21 cellular contexts compared by ENCODE assay signal in the genomic region with DNA sequence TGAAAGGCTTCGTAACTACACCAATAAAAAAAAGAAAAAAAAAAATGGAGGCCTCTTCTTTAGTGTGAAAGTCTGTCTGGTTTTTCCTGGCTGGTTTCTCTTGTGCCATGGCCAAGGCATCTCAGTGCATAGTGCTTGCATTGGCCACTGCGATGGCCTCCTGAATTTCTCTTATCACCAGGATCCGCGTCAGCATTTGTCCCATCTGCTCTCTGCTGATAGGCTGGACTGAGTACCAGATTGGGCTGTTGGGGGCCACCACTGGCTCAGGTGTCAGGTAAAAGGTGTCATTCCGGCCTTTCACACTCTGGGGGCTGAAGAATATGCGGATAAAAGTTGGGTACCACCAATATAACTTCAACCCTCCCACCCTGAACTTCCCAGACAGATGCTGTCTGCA. TPM values are rescaled to one million over a fixed set of nuclear protein-coding genes. Genes with fewer than 3 reads are reported as not detected.
DNase-seq lines count a peak whose midpoint lies in the region; ATAC-seq, FAIRE-seq and TF ChIP-seq lines count a peak whose summit lies in the region.
"Had no signal": no experiment of that assay in that cellular context is flagged by ENCODE, and none has a peak within 500 bp of the region (broad histone marks: within the 10 kb centered on the region; RNA-seq: fewer than 3 reads in every experiment).

No MANE protein-coding gene starts in this region.

- peak overlapping the region; percentile 99 to 100 for H3K27ac Mint-ChIP-seq in natural killer cell
- peak overlapping the region in 1 of 2 donors; percentile 99 for H3K27ac Mint-ChIP-seq in natural killer cell treated with Interleukin-12 subunit alpha and Interleukin-12 subunit beta and Interleukin-15 and Interleukin-18, amount 100 ng/mL, for 72 hours
- H3K27ac Mint-ChIP-seq in immature natural killer cell = peak overlapping the region; percentile 59 to 99 (median 92)

- H3K27me3 Mint-ChIP-seq in natural killer cell (ENCODE audit: low read depth in 2 of 2) = no peaks in the 10 kb centered on the region
- no peaks in the 10 kb centered on the region for H3K27me3 Mint-ChIP-seq in natural killer cell treated with Interleukin-12 subunit alpha and Interleukin-12 subunit beta and Interleukin-15 and Interleukin-18, amount 100 ng/mL, for 72 hours
- peaks cover 5 to 11% (median 11%) of the 10 kb centered on the region in 3 donors for H3K27me3 Mint-ChIP-seq in immature natural killer cell (ENCODE audit: low read depth in 3 of 3)
- H3K27me3 Mint-ChIP-seq: progenitor cell of endocrine pancreas had no signal

- TF ChIP-seq CTCF in natural killer cell (IDR thresholded peaks at IDR 0.05) (no peak), RWPE1 (conservative IDR thresholded peaks at IDR 0.05; ENCODE audit: low read depth) (no peak), brain microvascular endothelial cell (IDR thresholded peaks at IDR 0.05; ENCODE audit: low read depth, low read length, missing control alignments) (no peak)

- FAIRE-seq in frontal cortex (lab: Jason Lieb, UNC) = no peak
- FAIRE-seq: GM12892, small intestine had no signal

- H3K9me3 ChIP-seq in subcutaneous abdominal adipose tissue (ENCODE audit: control insufficient read depth in 5 of 5, low read length in 5 of 5) = no peaks in the 10 kb centered on the region
- H3K9me3 ChIP-seq: SJSA1, suprapubic skin had no signal

- CTCF ChIA-PET in RWPE1 (lab: Yijun Ruan, JAX) = no interaction called here

- H3K4me1 Mint-ChIP-seq in natural killer cell (peaks cover 23 to 33% of the 10 kb centered on the region in 2 donors), immature natural killer cell (peaks cover 25 to 35% of the 10 kb centered on the region in 2 donors)
- peaks cover 31 to 35% of the 10 kb centered on the region in 2 donors for H3K4me1 Mint-ChIP-seq in natural killer cell treated with Interleukin-12 subunit alpha and Interleukin-12 subunit beta and Interleukin-15 and Interleukin-18, amount 100 ng/mL, for 72 hours (ENCODE audit: low read depth in 2 of 2)

- peaks cover 8 to 42% (median 28%) of the 10 kb centered on the region in 5 donors for H3K4me1 ChIP-seq in subcutaneous abdominal adipose tissue (ENCODE audit: control insufficient read depth in 5 of 5, insufficient read depth in 5 of 5, low read length in 5 of 5)

- ATAC-seq in natural killer cell = no peak
- no peak for ATAC-seq in natural killer cell treated with Interleukin-12 subunit alpha and Interleukin-12 subunit beta and Interleukin-15 and Interleukin-18, amount 100 ng/mL, for 72 hours
- ATAC-seq: activated CD4-positive, CD25-positive, alpha-beta regulatory T cell treated with anti-CD3 and anti-CD28 coated beads, Interleukin-2, amount 50 U/mL, for 24 hours had no signal

- no peak for DNase-seq in natural killer cell
- DNase-seq in natural killer cell treated with Interleukin-12 subunit alpha and Interleukin-12 subunit beta and Interleukin-15 and Interleukin-18, amount 100 ng/mL, for 72 hours (ENCODE audit: low spot score) = no peak
- DNase-seq in RWPE1 (ENCODE audit: low spot score) = no peak
- DNase-seq in immature natural killer cell = no peak
- DNase-seq in Kasumi-1 (lab: John Stamatoyannopoulos, UW) = no peak
- no peak for DNase-seq in brain microvascular endothelial cell
- no peak for DNase-seq in frontal cortex (ENCODE audit: low spot score in 2 of 2)
- DNase-seq: activated T-cell treated with anti-CD3 and anti-CD28 coated beads for 4 hours; head of caudate nucleus; NCI-H146; PC-9; small intestine; stimulated activated CD4-positive, alpha-beta T cell treated with anti-CD3 and anti-CD28 coated beads, Interleukin-4, amount 100 ng/mL, for 24 hours; T1000 had no signal

- in situ Hi-C loops in brain microvascular endothelial cell (cut with HindIII; ENCODE audit: low pct_ligation_motif_present, low sequenced_read_pairs) = no loop called here

- peaks cover 7 to 64% (median 55%) of the 10 kb centered on the region in 5 donors for H3K36me3 ChIP-seq in subcutaneous abdominal adipose tissue (ENCODE audit: control insufficient read depth in 5 of 5, insufficient read depth in 5 of 5, low read length in 5 of 5)
- H3K36me3 ChIP-seq in brain microvascular endothelial cell (replicated peaks) = peaks cover 57% of the 10 kb centered on the region

- no peaks in the 10 kb centered on the region for H3K27me3 ChIP-seq in subcutaneous abdominal adipose tissue (ENCODE audit: control insufficient read depth in 5 of 5, insufficient read depth in 4 of 5, low read length in 5 of 5)
- H3K27me3 ChIP-seq in brain microvascular endothelial cell (replicated peaks) = no peaks in the 10 kb centered on the region
- H3K27me3 ChIP-seq: cardiac muscle cell, SJSA1, suprapubic skin had no signal

- H3K4me3 Mint-ChIP-seq in natural killer cell = no peak overlapping the region
- H3K4me3 Mint-ChIP-seq in natural killer cell treated with Interleukin-12 subunit alpha and Interleukin-12 subunit beta and Interleukin-15 and Interleukin-18, amount 100 ng/mL, for 72 hours = no peak overlapping the region
- no peak overlapping the region for H3K4me3 Mint-ChIP-seq in immature natural killer cell

- H3K27ac ChIP-seq in RWPE1 (peak overlapping the region; percentile 54), subcutaneous abdominal adipose tissue (ENCODE audit: low read depth, low read length) (peak overlapping the region; percentile 92), brain microvascular endothelial cell (no peak overlapping the region)
- H3K27ac ChIP-seq: SJSA1 had no signal

- intact Hi-C loops in natural killer cell (cut with micrococcal nuclease) = no loop called here

- no peak overlapping the region for H3K4me3 ChIP-seq in subcutaneous abdominal adipose tissue (ENCODE audit: low read depth in 1 of 5, low read length in 5 of 5)
- no peak overlapping the region for H3K4me3 ChIP-seq in brain microvascular endothelial cell (ENCODE audit: low read depth, low read length)
- H3K4me3 ChIP-seq: cardiac muscle cell, SJSA1 had no signal

- H3K36me3 Mint-ChIP-seq in natural killer cell (peaks cover 13% of the 10 kb centered on the region), immature natural killer cell (peaks cover 10 to 28% (median 11%) of the 10 kb centered on the region in 3 donors)
- H3K36me3 Mint-ChIP-seq in natural killer cell treated with Interleukin-12 subunit alpha and Interleukin-12 subunit beta and Interleukin-15 and Interleukin-18, amount 100 ng/mL, for 72 hours = peaks cover 35% of the 10 kb centered on the region

- no peak overlapping the region for H3K9ac ChIP-seq in subcutaneous abdominal adipose tissue (ENCODE audit: low read length in 5 of 5)

- POLR2A ChIA-PET in RWPE1 (lab: Yijun Ruan, JAX; ENCODE audit: low non-redundant PET) = no interaction called here

- H3K9me3 Mint-ChIP-seq in natural killer cell = no peaks in the 10 kb centered on the region
- H3K9me3 Mint-ChIP-seq in natural killer cell treated with Interleukin-12 subunit alpha and Interleukin-12 subunit beta and Interleukin-15 and Interleukin-18, amount 100 ng/mL, for 72 hours = no peaks in the 10 kb centered on the region
- H3K9me3 Mint-ChIP-seq in immature natural killer cell = no peaks in the 10 kb centered on the region

RNA-seq across cellular contexts. Expression of a gene that starts 1.1 kb away (rescaled TPM):
- total RNA-seq in natural killer cell (10 to 100 TPM; 45.6 to 85.7 (median 50.0) TPM), frontal cortex (190 TPM)
- 100 to 1,000 TPM; 198 to 454 TPM for total RNA-seq in natural killer cell treated with Interleukin-12 subunit alpha and Interleukin-12 subunit beta and Interleukin-15 and Interleukin-18, amount 100 ng/mL, for 72 hours
- polyA plus RNA-seq in immature natural killer cell = 10 to 100 TPM; 44.8 to 52.6 (median 52.0) TPM

RNA-seq across cellular contexts. Expression of a gene that starts 8.4 kb away (rescaled TPM):
- total RNA-seq in natural killer cell (10 to 100 TPM; 51.0 to 72.9 (median 66.1) TPM), frontal cortex (31.8 TPM)
- 100 to 1,000 TPM in 1 of 2 donors, 10 to 100 TPM in 1; 91.4 to 106 TPM for total RNA-seq in natural killer cell treated with Interleukin-12 subunit alpha and Interleukin-12 subunit beta and Interleukin-15 and Interleukin-18, amount 100 ng/mL, for 72 hours
- 100 to 1,000 TPM; 118 to 204 (median 142) TPM for polyA plus RNA-seq in immature natural killer cell

RNA-seq across cellular contexts. Expression of a gene that starts 12.0 kb away (rescaled TPM):
- total RNA-seq in natural killer cell = 10 to 100 TPM; 16.8 to 20.1 (median 18.0) TPM
- total RNA-seq in natural killer cell treated with Interleukin-12 subunit alpha and Interleukin-12 subunit beta and Interleukin-15 and Interleukin-18, amount 100 ng/mL, for 72 hours = 10 to 100 TPM; 20.6 to 24.2 TPM
- 10 to 100 TPM; 17.1 to 26.9 (median 21.8) TPM for polyA plus RNA-seq in immature natural killer cell
- 51.4 TPM for total RNA-seq in frontal cortex

RNA-seq across cellular contexts. Expression of a gene that starts 23.1 kb away (rescaled TPM):
- total RNA-seq in natural killer cell (100 to 1,000 TPM; 113 to 167 (median 129) TPM), frontal cortex (111 TPM)
- total RNA-seq in natural killer cell treated with Interleukin-12 subunit alpha and Interleukin-12 subunit beta and Interleukin-15 and Interleukin-18, amount 100 ng/mL, for 72 hours = 100 to 1,000 TPM; 128 to 222 TPM
- 100 to 1,000 TPM in 1 of 3 donors, 10 to 100 TPM in 2; 56.8 to 114 (median 70.6) TPM for polyA plus RNA-seq in immature natural killer cell

RNA-seq across cellular contexts. Expression of a gene that starts 40.3 kb away (rescaled TPM):
- total RNA-seq in natural killer cell (10 to 100 TPM; 28.8 to 31.3 (median 30.6) TPM), frontal cortex (53.8 TPM)
- total RNA-seq in natural killer cell treated with Interleukin-12 subunit alpha and Interleukin-12 subunit beta and Interleukin-15 and Interleukin-18, amount 100 ng/mL, for 72 hours = 10 to 100 TPM; 23.2 to 34.7 TPM
- polyA plus RNA-seq in immature natural killer cell = 10 to 100 TPM; 16.8 to 26.8 (median 24.9) TPM
